In genomic region chr11:45843158-45843924, GRCh38 we compare ENCODE assay signal across 8 cellular contexts. TPM values are rescaled to one million over a fixed set of nuclear protein-coding genes. Genes with fewer than 3 reads are reported as not detected.
DNase-seq lines count a peak whose midpoint lies in the region; ATAC-seq and TF ChIP-seq lines count a peak whose summit lies in the region.

No MANE protein-coding gene starts in this region.

- intact Hi-C loops in esophagus squamous epithelium (cut with DNase I) = no loop called here

- WGBS in esophagus squamous epithelium, 2 donors = 12 to 19% methylated on average over 13 to 17 of the region's 22 CpGs

- no peaks in the 10 kb centered on the region for H3K9me3 Mint-ChIP-seq in naive thymus-derived CD8-positive, alpha-beta T cell

- H3K9me3 ChIP-seq in esophagus squamous epithelium = no peaks in the 10 kb centered on the region

- peaks cover under 1 to 26% (median 5%) of the 10 kb centered on the region in 3 donors for H3K4me1 ChIP-seq in esophagus squamous epithelium

- TF ChIP-seq POLR2A in esophagus squamous epithelium (IDR thresholded peaks at IDR 0.05) = no peak

- H3K4me3 Mint-ChIP-seq in naive thymus-derived CD8-positive, alpha-beta T cell = peak overlapping the region; percentile 2 to 58 (median 46)

- H3K36me3 ChIP-seq in GM06990 (ENCODE audit: control insufficient read depth, insufficient read depth, low read length) (no peaks in the 10 kb centered on the region), esophagus squamous epithelium (no peaks in the 10 kb centered on the region)

- peaks cover 0 to 3% (median 0%) of the 10 kb centered on the region in 5 donors for H3K27me3 Mint-ChIP-seq in naive thymus-derived CD8-positive, alpha-beta T cell

- peak overlapping the region; percentile 58 to 95 (median 88) for H3K27ac Mint-ChIP-seq in naive thymus-derived CD8-positive, alpha-beta T cell

- peak; percentile 71 for DNase-seq in GM06990 (ENCODE audit: extremely low read depth, insufficient read length)
- DNase-seq in LHCN-M2 (ENCODE audit: low read depth) = peak; percentile 80
- peak; percentile 81 for DNase-seq in RPMI7951 (ENCODE audit: low read depth)
- DNase-seq in activated T-helper 1 cell treated with Interleukin-2 at 50 U/mL for 16 hours (ENCODE audit: low read depth) = peak; percentile 80
- peak; percentile 48 for DNase-seq in esophagus squamous epithelium (lab: John Stamatoyannopoulos, UW)
- DNase-seq in naive thymus-derived CD8-positive, alpha-beta T cell = peak; percentile 77 to 95 (median 93)
- DNase-seq in stimulated activated CD8-positive, alpha-beta memory T cell treated with anti-CD3 and anti-CD28 coated beads, Interleukin-7, amount 100 ng/mL, for 48 hours (ENCODE audit: extremely low read depth in 1 of 2, low read depth in 1 of 2) = peak; percentile 63 to 75

- peaks cover 11 to 34% (median 30%) of the 10 kb centered on the region in 4 donors for H3K4me1 Mint-ChIP-seq in naive thymus-derived CD8-positive, alpha-beta T cell

- H3K36me3 Mint-ChIP-seq in naive thymus-derived CD8-positive, alpha-beta T cell = no peaks in the 10 kb centered on the region

- peak overlapping the region; percentile 37 to 76 (median 65) for H3K27ac ChIP-seq in esophagus squamous epithelium

- H3K4me3 ChIP-seq in GM06990 (replicated peaks; ENCODE audit: low read depth, low read length) = no peak overlapping the region
- peak overlapping the region in 3 of 4 donors; percentile 4 to 49 (median 5) for H3K4me3 ChIP-seq in esophagus squamous epithelium

- ATAC-seq in naive thymus-derived CD8-positive, alpha-beta T cell = peak; percentile 48 to 57
- ATAC-seq in GM18520 (IDR thresholded peaks at IDR 0.05; ENCODE audit: unreplicated experiment) = no peak

- POLR2A ChIA-PET in naive thymus-derived CD8-positive, alpha-beta T cell (lab: Charles Lee) = interaction anchor here (0.6 to 1.8 kb wide), 3 partner anchors 8 to 163 kb away, joined by 3 to 4 read pairs (median 3); partner anchors contain the start of gene SLC35C1

- no peaks in the 10 kb centered on the region for H3K27me3 ChIP-seq in GM06990 (replicated peaks; ENCODE audit: control insufficient read depth, insufficient read depth, low read length)
- H3K27me3 ChIP-seq in esophagus squamous epithelium = no peaks in the 10 kb centered on the region

- peak; percentile 96 for TF ChIP-seq CTCF in GM06990 (IDR thresholded peaks at IDR 0.05; ENCODE audit: insufficient read depth, low read length, poor library complexity, severe bottlenecking)
- TF ChIP-seq CTCF in esophagus squamous epithelium (IDR thresholded peaks at IDR 0.05) = peak; percentile 95 to 97 (median 96)

RNA-seq across cellular contexts. Expression of gene CRY2, which starts 3.9 kb away (rescaled TPM):
- 6.4 and 6.9 TPM in 2 replicates for total RNA-seq in LHCN-M2 (2014; rRNA removed)
- 5.3 TPM for polyA plus RNA-seq in LHCN-M2 (2012)
- total RNA-seq in RPMI7951 (2014; rRNA removed; shearing (Covaris generic)) = 5.0 and 6.4 TPM in 2 replicates
- total RNA-seq in esophagus squamous epithelium = 10 to 100 TPM in 3 of 4 donors, 1 to 10 TPM in 1; 5.6 to 21.0 (median 13.4) TPM
- 10 to 100 TPM; 59.5 to 64.5 TPM for total RNA-seq in naive thymus-derived CD8-positive, alpha-beta T cell
- polyA plus RNA-seq in naive thymus-derived CD8-positive, alpha-beta T cell = 10 to 100 TPM; 24.3 to 33.4 (median 30.3) TPM

RNA-seq across cellular contexts. Expression of gene SLC35C1, which starts 38.4 kb away (rescaled TPM):
- total RNA-seq in LHCN-M2 (2014; rRNA removed) (9.6 and 10.8 TPM in 2 replicates), esophagus squamous epithelium (10 to 100 TPM; 23.6 to 68.6 (median 28.2) TPM)
- polyA plus RNA-seq in LHCN-M2 (2012) = 17.9 TPM
- total RNA-seq in RPMI7951 (2014; rRNA removed; shearing (Covaris generic)) = 4.8 and 5.2 TPM in 2 replicates
- 10 to 100 TPM; 11.8 to 12.3 TPM for total RNA-seq in naive thymus-derived CD8-positive, alpha-beta T cell
- 10 to 100 TPM in 1 of 3 donors, 1 to 10 TPM in 2; 5.6 to 10.0 (median 8.4) TPM for polyA plus RNA-seq in naive thymus-derived CD8-positive, alpha-beta T cell

RNA-seq across cellular contexts. Expression of gene MAPK8IP1, which starts 42.1 kb away (rescaled TPM):
- total RNA-seq in LHCN-M2 (2014; rRNA removed) = 10.3 and 11.7 TPM in 2 replicates
- 6.1 TPM for polyA plus RNA-seq in LHCN-M2 (2012)
- total RNA-seq in RPMI7951 (2014; rRNA removed; shearing (Covaris generic)) = 2.5 and 3.0 TPM in 2 replicates
- total RNA-seq in esophagus squamous epithelium = 1 to 10 TPM in 3 of 4 donors, under 1 TPM in 1; 0.57 to 4.0 (median 1.3) TPM
- 1 to 10 TPM; 1.6 to 2.1 TPM for total RNA-seq in naive thymus-derived CD8-positive, alpha-beta T cell
- not detected for polyA plus RNA-seq in naive thymus-derived CD8-positive, alpha-beta T cell
